Comparison of ENCODE assay signal across 1 cellular context in the genomic region with DNA sequence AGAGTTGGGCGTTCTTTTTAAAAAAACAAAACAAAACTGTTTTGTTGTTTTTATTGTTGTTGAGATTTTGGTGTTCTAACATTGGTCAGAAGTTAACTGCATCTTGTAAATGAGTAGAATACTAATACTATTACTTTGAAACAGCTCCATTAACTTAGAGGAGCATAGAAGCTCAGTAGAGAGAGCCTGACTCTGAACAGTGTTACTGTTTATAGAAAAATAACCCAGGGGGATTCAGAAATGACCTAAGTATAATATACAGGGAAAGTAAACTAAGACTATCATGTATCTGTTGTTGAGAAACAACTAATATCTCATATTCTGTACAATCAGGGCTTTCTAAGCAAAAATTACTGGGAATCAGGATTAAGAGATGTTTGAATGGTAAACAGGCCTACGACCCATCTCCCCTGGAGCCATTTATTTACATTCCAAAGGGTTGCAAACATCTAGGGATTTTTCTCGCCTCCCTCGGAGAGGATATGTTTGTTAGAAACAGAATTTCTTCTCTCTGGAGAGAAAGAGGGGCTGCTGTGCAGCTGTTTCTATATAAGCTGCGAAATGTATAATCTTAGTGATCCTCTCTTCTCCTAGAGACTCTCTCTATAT.
TF ChIP-seq lines count a peak whose summit lies in the region.

No MANE protein-coding gene starts in this region.

TF ChIP-seq in IMR-90, 13 proteins besides CTCF, POLR2A, EP300 and RAD21:
- TF ChIP-seq USF2 (IDR thresholded peaks at IDR 0.05; ENCODE audit: low read depth, low read length) (no peak), RCOR1 (IDR thresholded peaks at IDR 0.05; ENCODE audit: insufficient replicate concordance, low read length) (no peak), MXI1 (IDR thresholded peaks at IDR 0.05; ENCODE audit: borderline replicate concordance, low read depth, low read length) (no peak), FOS (IDR thresholded peaks at IDR 0.05; ENCODE audit: low read depth, low read length) (no peak), CHD1 (IDR thresholded peaks at IDR 0.05; ENCODE audit: low read depth, low read length) (no peak), MAFK (IDR thresholded peaks at IDR 0.05; ENCODE audit: low read depth, low read length) (no peak), RFX5 (IDR thresholded peaks at IDR 0.05; ENCODE audit: low read depth, low read length) (no peak), BHLHE40 (IDR thresholded peaks at IDR 0.05; ENCODE audit: low read depth, low read length) (no peak), SMC3 (IDR thresholded peaks at IDR 0.05; ENCODE audit: low read depth, low read length) (no peak), MAZ (IDR thresholded peaks at IDR 0.05; ENCODE audit: borderline replicate concordance, low read depth, low read length) (no peak), NFE2L2 (IDR thresholded peaks at IDR 0.05; ENCODE audit: low read depth, low read length) (no peak), CEBPB (IDR thresholded peaks at IDR 0.05; ENCODE audit: low read depth, low read length) (no peak)
- TF ChIP-seq, protein P1, sequence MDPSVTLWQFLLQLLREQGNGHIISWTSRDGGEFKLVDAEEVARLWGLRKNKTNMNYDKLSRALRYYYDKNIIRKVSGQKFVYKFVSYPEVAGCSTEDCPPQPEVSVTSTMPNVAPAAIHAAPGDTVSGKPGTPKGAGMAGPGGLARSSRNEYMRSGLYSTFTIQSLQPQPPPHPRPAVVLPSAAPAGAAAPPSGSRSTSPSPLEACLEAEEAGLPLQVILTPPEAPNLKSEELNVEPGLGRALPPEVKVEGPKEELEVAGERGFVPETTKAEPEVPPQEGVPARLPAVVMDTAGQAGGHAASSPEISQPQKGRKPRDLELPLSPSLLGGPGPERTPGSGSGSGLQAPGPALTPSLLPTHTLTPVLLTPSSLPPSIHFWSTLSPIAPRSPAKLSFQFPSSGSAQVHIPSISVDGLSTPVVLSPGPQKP (IDR thresholded peaks at IDR 0.05; ENCODE audit: borderline replicate concordance, low read depth, low read length), result no peak
